Comparison of ENCODE assay signal across 1 cellular context in genomic region chr15:77143606-77144005, GRCh38.
TF ChIP-seq lines count a peak whose summit lies in the region.

No MANE protein-coding gene starts in this region.

TF ChIP-seq in SK-N-SH treated with all-trans-retinoic acid at 6 μM for 48 hours, 23 proteins besides CTCF, POLR2A, EP300 and RAD21 (continued from another document):
- TF ChIP-seq ESRRG (CRISPR knock-in tag; IDR thresholded peaks at IDR 0.05) (no peak), ZC3H10 (CRISPR knock-in tag; IDR thresholded peaks at IDR 0.05) (no peak), BACH2 (CRISPR knock-in tag; IDR thresholded peaks at IDR 0.05; ENCODE audit: borderline replicate concordance) (no peak), ZNF8 (CRISPR knock-in tag; IDR thresholded peaks at IDR 0.05) (no peak), TSHZ2 (CRISPR knock-in tag; IDR thresholded peaks at IDR 0.05) (no peak), ARNTL (CRISPR knock-in tag; IDR thresholded peaks at IDR 0.05; ENCODE audit: borderline replicate concordance, low read depth) (no peak), CSRNP3 (CRISPR knock-in tag; IDR thresholded peaks at IDR 0.05) (no peak), ZFP3 (CRISPR knock-in tag; IDR thresholded peaks at IDR 0.05) (no peak), TCF4 (CRISPR knock-in tag; IDR thresholded peaks at IDR 0.05; ENCODE audit: borderline replicate concordance) (no peak), PPARA (CRISPR knock-in tag; IDR thresholded peaks at IDR 0.05; ENCODE audit: borderline replicate concordance) (no peak)
- TF ChIP-seq, protein P1, sequence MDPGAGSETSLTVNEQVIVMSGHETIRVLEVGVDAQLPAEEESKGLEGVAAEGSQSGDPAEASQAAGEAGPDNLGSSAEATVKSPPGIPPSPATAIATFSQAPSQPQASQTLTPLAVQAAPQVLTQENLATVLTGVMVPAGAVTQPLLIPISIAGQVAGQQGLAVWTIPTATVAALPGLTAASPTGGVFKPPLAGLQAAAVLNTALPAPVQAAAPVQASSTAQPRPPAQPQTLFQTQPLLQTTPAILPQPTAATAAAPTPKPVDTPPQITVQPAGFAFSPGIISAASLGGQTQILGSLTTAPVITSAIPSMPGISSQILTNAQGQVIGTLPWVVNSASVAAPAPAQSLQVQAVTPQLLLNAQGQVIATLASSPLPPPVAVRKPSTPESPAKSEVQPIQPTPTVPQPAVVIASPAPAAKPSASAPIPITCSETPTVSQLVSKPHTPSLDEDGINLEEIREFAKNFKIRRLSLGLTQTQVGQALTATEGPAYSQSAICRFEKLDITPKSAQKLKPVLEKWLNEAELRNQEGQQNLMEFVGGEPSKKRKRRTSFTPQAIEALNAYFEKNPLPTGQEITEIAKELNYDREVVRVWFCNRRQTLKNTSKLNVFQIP (CRISPR knock-in tag; IDR thresholded peaks at IDR 0.05; ENCODE audit: borderline replicate concordance, low read depth), result no peak
